24 cellular contexts compared by ENCODE assay signal in the genomic region with DNA sequence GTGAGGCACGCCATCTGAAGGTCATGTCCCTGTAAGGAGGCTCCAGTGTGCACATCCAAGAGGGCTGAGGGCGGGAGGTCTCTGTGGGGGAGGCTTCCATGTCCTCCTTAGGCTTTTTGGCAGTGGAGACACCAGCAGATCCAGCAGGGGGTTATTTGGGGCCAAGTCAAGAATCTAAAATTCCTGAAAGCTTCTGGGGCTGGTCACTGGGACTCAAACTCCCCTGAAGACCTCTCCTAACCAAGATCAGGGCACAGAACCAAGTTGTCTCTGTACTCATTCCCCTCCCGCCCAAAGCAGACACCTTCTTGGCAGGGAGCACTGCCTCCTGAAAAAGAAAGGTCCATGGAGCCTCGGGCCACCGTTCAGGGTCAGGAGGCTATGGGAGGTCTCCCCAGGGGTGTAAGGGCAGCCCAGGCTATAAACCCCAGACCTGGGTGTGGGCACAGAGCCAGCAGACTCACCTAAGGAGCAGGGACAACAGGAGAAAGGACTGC.
A peak's percentile ranks its signal among the peaks of the same experiment; 100 is the strongest.
DNase-seq lines count a peak whose midpoint lies in the region; ATAC-seq, FAIRE-seq and TF ChIP-seq lines count a peak whose summit lies in the region.
"Had no signal": no experiment of that assay in that cellular context is flagged by ENCODE, and none has a peak within 500 bp of the region (broad histone marks: within the 10 kb centered on the region; RNA-seq: fewer than 3 reads in every experiment).

No MANE protein-coding gene starts in this region.

- no peaks in the 10 kb centered on the region for H3K36me3 ChIP-seq in heart right ventricle
- no peaks in the 10 kb centered on the region for H3K36me3 ChIP-seq in kidney (ENCODE audit: control insufficient read depth in 1 of 2, insufficient read depth in 2 of 2, low read length in 2 of 2)
- no peaks in the 10 kb centered on the region for H3K36me3 ChIP-seq in psoas muscle (ENCODE audit: insufficient read depth in 1 of 2, low read depth in 1 of 2)
- no peaks in the 10 kb centered on the region for H3K36me3 ChIP-seq in CD8-positive, alpha-beta memory T cell (ENCODE audit: insufficient read depth, low read length)
- H3K36me3 ChIP-seq: BLaER1, SJSA1 had no signal

- no peak overlapping the region for H3K9ac ChIP-seq in kidney (ENCODE audit: low read length in 2 of 2)
- H3K9ac ChIP-seq: BLaER1 had no signal

- CTCF ChIA-PET in activated naive CD4-positive, alpha-beta T cell treated with anti-CD3 and anti-CD28 coated beads, Interleukin-2, amount 10 ng/mL, durations not matched to agents 7 days and 5 days (lab: Charles Lee): no interaction called here
- CTCF ChIA-PET in CD8-positive, alpha-beta memory T cell (lab: Charles Lee): no interaction called here

- no peak for FAIRE-seq in kidney (lab: Jason Lieb, UNC)
- FAIRE-seq: GM12892 had no signal

- H3K27me3 Mint-ChIP-seq in activated naive CD4-positive, alpha-beta T cell treated with anti-CD3 and anti-CD28 coated beads, Interleukin-2, amount 10 ng/mL, durations not matched to agents 7 days and 5 days: peaks cover 12% of the 10 kb centered on the region
- peaks cover 9% of the 10 kb centered on the region for H3K27me3 Mint-ChIP-seq in T-helper 2 cell treated with Interferon-gamma antibody and Interleukin-4, amounts not matched to agents 5 μg/mL and 100 μg/mL, for 36 hours (ENCODE audit: low read depth)
- peaks cover 5 to 30% of the 10 kb centered on the region in 2 donors for H3K27me3 Mint-ChIP-seq in CD8-positive, alpha-beta memory T cell

- H3K9me3 Mint-ChIP-seq in activated naive CD4-positive, alpha-beta T cell treated with anti-CD3 and anti-CD28 coated beads, Interleukin-2, amount 10 ng/mL, durations not matched to agents 7 days and 5 days: no peaks in the 10 kb centered on the region
- H3K9me3 Mint-ChIP-seq in T-helper 2 cell treated with Interferon-gamma antibody and Interleukin-4, amounts not matched to agents 5 μg/mL and 100 μg/mL, for 36 hours: no peaks in the 10 kb centered on the region
- no peaks in the 10 kb centered on the region for H3K9me3 Mint-ChIP-seq in CD8-positive, alpha-beta memory T cell

- H3K4me3 Mint-ChIP-seq in activated naive CD4-positive, alpha-beta T cell treated with anti-CD3 and anti-CD28 coated beads, Interleukin-2, amount 10 ng/mL, durations not matched to agents 7 days and 5 days: no peak overlapping the region
- no peak overlapping the region for H3K4me3 Mint-ChIP-seq in T-helper 2 cell treated with Interferon-gamma antibody and Interleukin-4, amounts not matched to agents 5 μg/mL and 100 μg/mL, for 36 hours
- H3K4me3 Mint-ChIP-seq in CD8-positive, alpha-beta memory T cell: no peak overlapping the region
- H3K4me3 Mint-ChIP-seq: CD4-positive, alpha-beta memory T cell had no signal

- POLR2A ChIA-PET in CD8-positive, alpha-beta memory T cell (lab: Charles Lee): no interaction called here

- no peak overlapping the region for H3K4me3 ChIP-seq in heart right ventricle
- H3K4me3 ChIP-seq in kidney (ENCODE audit: low read length in 2 of 2): no peak overlapping the region
- H3K4me3 ChIP-seq in psoas muscle: no peak overlapping the region
- H3K4me3 ChIP-seq in CD8-positive, alpha-beta memory T cell (ENCODE audit: low read length): no peak overlapping the region
- H3K4me3 ChIP-seq: BLaER1, SJSA1 had no signal

- H3K27ac Mint-ChIP-seq in activated naive CD4-positive, alpha-beta T cell treated with anti-CD3 and anti-CD28 coated beads, Interleukin-2, amount 10 ng/mL, durations not matched to agents 7 days and 5 days: no peak overlapping the region
- H3K27ac Mint-ChIP-seq in T-helper 2 cell treated with Interferon-gamma antibody and Interleukin-4, amounts not matched to agents 5 μg/mL and 100 μg/mL, for 36 hours: no peak overlapping the region
- H3K27ac Mint-ChIP-seq in CD8-positive, alpha-beta memory T cell: peak overlapping the region in 1 of 8 donors; percentile 30
- H3K27ac Mint-ChIP-seq: CD4-positive, alpha-beta memory T cell had no signal

- H3K4me1 ChIP-seq in heart right ventricle (peaks cover 0 to 13% (median 0%) of the 10 kb centered on the region in 9 donors), kidney (ENCODE audit: control insufficient read depth in 1 of 2, insufficient read depth in 1 of 2, low read depth in 1 of 2, low read length in 2 of 2) (peaks cover 0 to 2% of the 10 kb centered on the region in 2 donors), psoas muscle (no peaks in the 10 kb centered on the region)
- no peaks in the 10 kb centered on the region for H3K4me1 ChIP-seq in CD8-positive, alpha-beta memory T cell (ENCODE audit: insufficient read depth, low read length)
- H3K4me1 ChIP-seq: BLaER1 had no signal

- no peaks in the 10 kb centered on the region for H3K9me3 ChIP-seq in heart right ventricle
- no peaks in the 10 kb centered on the region for H3K9me3 ChIP-seq in kidney (ENCODE audit: control insufficient read depth in 1 of 2, low read length in 2 of 2)
- H3K9me3 ChIP-seq in psoas muscle: no peaks in the 10 kb centered on the region
- no peaks in the 10 kb centered on the region for H3K9me3 ChIP-seq in CD8-positive, alpha-beta memory T cell (ENCODE audit: low read length)
- H3K9me3 ChIP-seq: BLaER1, SJSA1 had no signal

- DNase-seq in Right ventricle myocardium inferior (ENCODE audit: missing footprints): no peak
- no peak for DNase-seq in heart right ventricle
- peak; percentile 78 for DNase-seq in kidney
- peak; percentile 18 to 59 for DNase-seq in psoas muscle
- DNase-seq in activated naive CD4-positive, alpha-beta T cell treated with anti-CD3 and anti-CD28 coated beads, Interleukin-2, amount 10 ng/mL, durations not matched to agents 7 days and 5 days: no peak
- no peak for DNase-seq in T-helper 2 cell treated with Interferon-gamma antibody and Interleukin-4, amounts not matched to agents 5 μg/mL and 100 μg/mL, for 36 hours (ENCODE audit: low spot score)
- no peak for DNase-seq in CD8-positive, alpha-beta memory T cell
- DNase-seq: ACHN; CD4-positive, alpha-beta memory T cell; H7; KG1; NCI-H1092 treated with DMSO at 0.1 percent for 48 hours; NCI-H146; NCI-H2029; NCI-H2227 treated with DMSO at 0.1 percent for 48 hours; NCI-H524; NCI-H774 had no signal

- no peaks in the 10 kb centered on the region for H3K36me3 Mint-ChIP-seq in activated naive CD4-positive, alpha-beta T cell treated with anti-CD3 and anti-CD28 coated beads, Interleukin-2, amount 10 ng/mL, durations not matched to agents 7 days and 5 days
- H3K36me3 Mint-ChIP-seq in T-helper 2 cell treated with Interferon-gamma antibody and Interleukin-4, amounts not matched to agents 5 μg/mL and 100 μg/mL, for 36 hours (ENCODE audit: low read depth): no peaks in the 10 kb centered on the region
- no peaks in the 10 kb centered on the region for H3K36me3 Mint-ChIP-seq in CD8-positive, alpha-beta memory T cell
- H3K36me3 Mint-ChIP-seq: CD4-positive, alpha-beta memory T cell had no signal

- ATAC-seq in Right ventricle myocardium inferior: peak; percentile 60
- no peak for ATAC-seq in heart right ventricle
- no peak for ATAC-seq in psoas muscle
- ATAC-seq in HG02885 (IDR thresholded peaks at IDR 0.05; ENCODE audit: poor library complexity, unreplicated experiment): no peak
- ATAC-seq: Panc1 had no signal

- TF ChIP-seq CTCF in heart right ventricle (IDR thresholded peaks at IDR 0.05) (no peak), kidney (IDR thresholded peaks at IDR 0.05; ENCODE audit: borderline replicate concordance, extremely low read depth, insufficient read depth) (no peak), psoas muscle (IDR thresholded peaks at IDR 0.05) (no peak)

- H3K27me3 ChIP-seq in heart right ventricle (peaks cover 0 to 6% (median 0%) of the 10 kb centered on the region in 7 donors), psoas muscle (ENCODE audit: insufficient read depth in 3 of 3, low read length in 2 of 3) (peaks cover 0 to 7% (median 0%) of the 10 kb centered on the region in 3 donors)
- no peaks in the 10 kb centered on the region for H3K27me3 ChIP-seq in CD8-positive, alpha-beta memory T cell (ENCODE audit: insufficient read depth, low read length, poor library complexity, severe bottlenecking)
- H3K27me3 ChIP-seq: BLaER1, SJSA1 had no signal

- intact Hi-C loops in Right ventricle myocardium inferior (cut with DNase I): no loop called here
- intact Hi-C loops in heart right ventricle (cut with DNase I): no loop called here
- intact Hi-C loops in kidney (cut with DNase I): no loop called here
- intact Hi-C loops in psoas muscle (cut with DNase I): no loop called here

- H3K4me1 Mint-ChIP-seq in activated naive CD4-positive, alpha-beta T cell treated with anti-CD3 and anti-CD28 coated beads, Interleukin-2, amount 10 ng/mL, durations not matched to agents 7 days and 5 days: no peaks in the 10 kb centered on the region
- H3K4me1 Mint-ChIP-seq in T-helper 2 cell treated with Interferon-gamma antibody and Interleukin-4, amounts not matched to agents 5 μg/mL and 100 μg/mL, for 36 hours (ENCODE audit: low read depth): peaks cover 8% of the 10 kb centered on the region
- H3K4me1 Mint-ChIP-seq in CD8-positive, alpha-beta memory T cell: no peaks in the 10 kb centered on the region
- H3K4me1 Mint-ChIP-seq: CD4-positive, alpha-beta memory T cell had no signal

- 57 to 60% methylated on average over 5 of the region's 5 CpGs for WGBS in heart right ventricle, 2 donors
- 75 to 78% (median 75%) methylated on average over 5 of the region's 5 CpGs for WGBS in psoas muscle, 3 donors

- H3K27ac ChIP-seq in heart right ventricle (no peak overlapping the region), kidney (ENCODE audit: low read depth in 2 of 2, low read length in 2 of 2) (peak overlapping the region in 1 of 2 donors; percentile 29), psoas muscle (no peak overlapping the region)
- H3K27ac ChIP-seq in CD8-positive, alpha-beta memory T cell (ENCODE audit: low read depth, low read length): no peak overlapping the region
- H3K27ac ChIP-seq: 22Rv1, BLaER1, HL-60, SJSA1 had no signal

Comparison
In these comparisons a context has a peak if more than half of its experiments do, and no peak if none do; other contexts are left out.
1. DNase-seq: peak in kidney (single experiment) and psoas muscle (2 of 2); none in Right ventricle myocardium inferior (single experiment), heart right ventricle (0 of 2), activated naive CD4-positive, alpha-beta T cell treated with anti-CD3 and anti-CD28 coated beads, Interleukin-2, amount 10 ng/mL, durations not matched to agents 7 days and 5 days (single experiment), T-helper 2 cell treated with Interferon-gamma antibody and Interleukin-4, amounts not matched to agents 5 μg/mL and 100 μg/mL, for 36 hours (single experiment) and CD8-positive, alpha-beta memory T cell (0 of 5).